10 cellular contexts compared by ENCODE assay signal in genomic region chr11:3942956-3943497, GRCh38.
DNase-seq lines count a peak whose midpoint lies in the region; ATAC-seq and TF ChIP-seq lines count a peak whose summit lies in the region.
"Had no signal": no experiment of that assay in that cellular context is flagged by ENCODE, and none has a peak within 500 bp of the region (broad histone marks: within the 10 kb centered on the region; RNA-seq: fewer than 3 reads in every experiment).

No MANE protein-coding gene starts in this region.

- H3K36me3 Mint-ChIP-seq in progenitor cell of endocrine pancreas (ENCODE audit: insufficient read depth), result no peaks in the 10 kb centered on the region

- no peaks in the 10 kb centered on the region for H3K27me3 Mint-ChIP-seq in progenitor cell of endocrine pancreas

- H3K4me1 ChIP-seq in effector memory CD4-positive, alpha-beta T cell (ENCODE audit: control insufficient read depth, insufficient read depth, low read length, poor library complexity, severe bottlenecking), result peaks cover 61% of the 10 kb centered on the region

- H3K4me3 ChIP-seq in effector memory CD4-positive, alpha-beta T cell (ENCODE audit: insufficient read depth, low read depth, low read length, poor library complexity, severe bottlenecking), result no peak overlapping the region

- peak; percentile 15 for ATAC-seq in GM18511 (IDR thresholded peaks at IDR 0.05; ENCODE audit: unreplicated experiment)
- ATAC-seq in GM18502 (IDR thresholded peaks at IDR 0.05; ENCODE audit: poor library complexity, unreplicated experiment), result no peak

- no peaks in the 10 kb centered on the region for H3K27me3 ChIP-seq in effector memory CD4-positive, alpha-beta T cell (replicated peaks; ENCODE audit: control insufficient read depth, insufficient read depth, low read length, poor library complexity, severe bottlenecking)

- no peak for TF ChIP-seq CTCF in progenitor cell of endocrine pancreas (IDR thresholded peaks at IDR 0.05; ENCODE audit: unreplicated experiment)

- H3K9me3 Mint-ChIP-seq in progenitor cell of endocrine pancreas (ENCODE audit: low read depth), result no peaks in the 10 kb centered on the region
- H3K9me3 Mint-ChIP-seq: nephron had no signal

- H3K4me3 Mint-ChIP-seq in progenitor cell of endocrine pancreas (ENCODE audit: low read depth), result no peak overlapping the region
- H3K4me3 Mint-ChIP-seq: nephron had no signal

- no peaks in the 10 kb centered on the region for H3K9me3 ChIP-seq in effector memory CD4-positive, alpha-beta T cell (ENCODE audit: control insufficient read depth, low read length)

- H3K4me1 Mint-ChIP-seq in progenitor cell of endocrine pancreas (ENCODE audit: low read depth), result peaks cover 5% of the 10 kb centered on the region

- no peaks in the 10 kb centered on the region for H3K36me3 ChIP-seq in effector memory CD4-positive, alpha-beta T cell (ENCODE audit: control insufficient read depth, insufficient read depth, low read length)

- H3K27ac ChIP-seq in effector memory CD4-positive, alpha-beta T cell (ENCODE audit: insufficient read depth, low read length, poor library complexity, severe bottlenecking), result peak overlapping the region; percentile 57

- no peak overlapping the region for H3K27ac Mint-ChIP-seq in progenitor cell of endocrine pancreas

- DNase-seq in NCI-H2196 treated with DMSO at 0.1 percent for 48 hours (lab: John Stamatoyannopoulos, UW; ENCODE audit: unreplicated experiment) (peak; percentile 11), renal cortical epithelial cell (ENCODE audit: low read depth) (peak; percentile 83), DMS79 treated with DMSO at 0.1 percent for 48 hours (lab: John Stamatoyannopoulos, UW) (no peak), progenitor cell of endocrine pancreas (ENCODE audit: low spot score, unreplicated experiment) (no peak), NCI-H187 (lab: John Stamatoyannopoulos, UW) (no peak)
- no peak for DNase-seq in effector memory CD4-positive, alpha-beta T cell
- DNase-seq: glutamatergic neuron had no signal

Comparison
In these comparisons a context has a peak if more than half of its experiments do, and no peak if none do; other contexts are left out.
1. DNase-seq: peak in NCI-H2196 treated with DMSO at 0.1 percent for 48 hours (single experiment) and renal cortical epithelial cell (single experiment); none in effector memory CD4-positive, alpha-beta T cell (0 of 3), DMS79 treated with DMSO at 0.1 percent for 48 hours (single experiment), progenitor cell of endocrine pancreas (single experiment) and NCI-H187 (0 of 2).